Comparison of ENCODE assay signal across 13 cellular contexts in the genomic region with DNA sequence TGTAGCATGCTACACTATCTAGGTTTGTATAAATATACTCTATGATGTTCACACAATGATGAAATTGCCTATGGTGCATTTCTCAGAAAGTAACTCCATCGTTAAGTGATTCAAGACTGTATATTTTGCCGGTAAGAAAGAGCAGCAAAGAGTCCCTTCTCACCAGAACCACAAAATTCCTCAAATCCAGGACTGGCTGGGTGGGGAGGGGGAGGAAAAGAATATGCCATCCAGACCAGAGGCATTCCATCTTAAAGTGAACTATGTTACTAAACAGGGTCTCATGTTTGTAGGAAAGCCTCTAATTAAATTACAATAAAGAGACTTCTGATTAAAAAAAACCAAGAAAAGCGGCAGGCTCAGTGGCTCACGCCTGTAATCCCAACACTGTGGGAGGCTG.
"Had no signal": no experiment of that assay in that cellular context is flagged by ENCODE, and none has a peak within 500 bp of the region (broad histone marks: within the 10 kb centered on the region; RNA-seq: fewer than 3 reads in every experiment).

No MANE protein-coding gene starts in this region.

- ATAC-seq: activated naive CD4-positive, alpha-beta T cell treated with anti-CD3 and anti-CD28 coated beads, Interleukin-2, amount 50 U/mL, for 72 hours; WTC11 had no signal

- H3K27ac Mint-ChIP-seq: activated naive CD4-positive, alpha-beta T cell treated with anti-CD3 and anti-CD28 coated beads, Interleukin-2, amount 50 U/mL, for 72 hours; WTC11 had no signal

- DNase-seq: activated CD4-positive, alpha-beta T cell treated with anti-CD3 and anti-CD28 coated beads for 48 hours; esophagus squamous epithelium; foreskin keratinocyte; head of caudate nucleus; mammary epithelial cell; stimulated activated CD4-positive, alpha-beta T cell treated with anti-CD3 and anti-CD28 coated beads, Interleukin-2, amount 100 ng/mL, for 48 hours; stimulated activated CD8-positive, alpha-beta memory T cell treated with anti-CD3 and anti-CD28 coated beads, Interleukin-4, amount 100 ng/mL, for 48 hours; T-helper 1 cell; uterus had no signal

- FAIRE-seq: colon had no signal

- H3K27me3 ChIP-seq: breast epithelium, esophagus squamous epithelium, foreskin keratinocyte, uterus had no signal

- H3K9me3 Mint-ChIP-seq: activated naive CD4-positive, alpha-beta T cell treated with anti-CD3 and anti-CD28 coated beads, Interleukin-2, amount 50 U/mL, for 72 hours; WTC11 had no signal

- H3K36me3 Mint-ChIP-seq: activated naive CD4-positive, alpha-beta T cell treated with anti-CD3 and anti-CD28 coated beads, Interleukin-2, amount 50 U/mL, for 72 hours had no signal

- H3K4me3 ChIP-seq: breast epithelium, esophagus squamous epithelium, uterus had no signal

- H3K9me3 ChIP-seq: breast epithelium, esophagus squamous epithelium, uterus had no signal

- H3K36me3 ChIP-seq: breast epithelium, esophagus squamous epithelium, uterus had no signal

- H3K4me1 ChIP-seq: breast epithelium had no signal

- H3K4me3 Mint-ChIP-seq: WTC11 had no signal

- H3K27ac ChIP-seq: breast epithelium, esophagus squamous epithelium, foreskin keratinocyte, uterus had no signal
